1 cellular context compared by ENCODE assay signal in the genomic region with DNA sequence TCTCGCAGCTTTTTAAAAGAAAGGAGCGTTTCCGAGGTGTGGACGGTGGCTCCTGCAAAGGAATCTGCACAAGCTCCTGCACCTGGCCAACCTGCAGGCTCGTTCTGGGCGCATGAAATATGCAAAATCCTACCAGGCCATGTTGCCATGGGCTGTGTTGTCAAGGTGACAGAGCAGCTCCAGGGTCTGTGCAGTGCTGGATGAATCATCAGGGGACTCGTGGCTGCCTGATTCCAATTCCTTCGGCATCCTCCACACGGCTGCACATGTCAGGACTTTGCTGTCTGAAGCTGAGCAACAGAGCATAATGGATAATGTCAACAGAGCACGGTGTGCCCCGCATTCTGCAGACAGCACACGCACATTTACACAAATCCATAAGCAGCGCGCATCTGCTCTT.
TF ChIP-seq lines count a peak whose summit lies in the region.

No MANE protein-coding gene starts in this region.

TF ChIP-seq in IMR-90, 13 proteins besides CTCF, POLR2A, EP300 and RAD21 (continued from another document):
- TF ChIP-seq, protein P1, sequence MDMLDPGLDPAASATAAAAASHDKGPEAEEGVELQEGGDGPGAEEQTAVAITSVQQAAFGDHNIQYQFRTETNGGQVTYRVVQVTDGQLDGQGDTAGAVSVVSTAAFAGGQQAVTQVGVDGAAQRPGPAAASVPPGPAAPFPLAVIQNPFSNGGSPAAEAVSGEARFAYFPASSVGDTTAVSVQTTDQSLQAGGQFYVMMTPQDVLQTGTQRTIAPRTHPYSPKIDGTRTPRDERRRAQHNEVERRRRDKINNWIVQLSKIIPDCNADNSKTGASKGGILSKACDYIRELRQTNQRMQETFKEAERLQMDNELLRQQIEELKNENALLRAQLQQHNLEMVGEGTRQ (IDR thresholded peaks at IDR 0.05; ENCODE audit: low read depth, low read length) = no peak
- TF ChIP-seq, protein P2, sequence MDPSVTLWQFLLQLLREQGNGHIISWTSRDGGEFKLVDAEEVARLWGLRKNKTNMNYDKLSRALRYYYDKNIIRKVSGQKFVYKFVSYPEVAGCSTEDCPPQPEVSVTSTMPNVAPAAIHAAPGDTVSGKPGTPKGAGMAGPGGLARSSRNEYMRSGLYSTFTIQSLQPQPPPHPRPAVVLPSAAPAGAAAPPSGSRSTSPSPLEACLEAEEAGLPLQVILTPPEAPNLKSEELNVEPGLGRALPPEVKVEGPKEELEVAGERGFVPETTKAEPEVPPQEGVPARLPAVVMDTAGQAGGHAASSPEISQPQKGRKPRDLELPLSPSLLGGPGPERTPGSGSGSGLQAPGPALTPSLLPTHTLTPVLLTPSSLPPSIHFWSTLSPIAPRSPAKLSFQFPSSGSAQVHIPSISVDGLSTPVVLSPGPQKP (IDR thresholded peaks at IDR 0.05; ENCODE audit: borderline replicate concordance, low read depth, low read length) = no peak
- TF ChIP-seq MAFK (IDR thresholded peaks at IDR 0.05; ENCODE audit: low read depth, low read length) (no peak), CEBPB (IDR thresholded peaks at IDR 0.05; ENCODE audit: low read depth, low read length) (no peak)
